ENCODE assay signal across 14 cellular contexts in genomic region chr6:149075616-149076354, GRCh38.
A peak's percentile ranks its signal among the peaks of the same experiment; 100 is the strongest.
DNase-seq lines count a peak whose midpoint lies in the region; ATAC-seq and TF ChIP-seq lines count a peak whose summit lies in the region.
"Had no signal": no experiment of that assay in that cellular context is flagged by ENCODE, and none has a peak within 500 bp of the region (broad histone marks: within the 10 kb centered on the region; RNA-seq: fewer than 3 reads in every experiment).

No MANE protein-coding gene starts in this region.

- POLR2A ChIA-PET in activated naive CD8-positive, alpha-beta T cell treated with anti-CD3 and anti-CD28 coated beads, Interleukin-2, amount 10 ng/mL, durations not matched to agents 7 days and 5 days (lab: Charles Lee) = interaction anchor here (1.0 to 1.1 kb wide), 2 partner anchors 10 to 45 kb away, joined by 3 to 4 read pairs; no protein-coding TSS in a partner anchor

- peaks cover 3% of the 10 kb centered on the region for H3K36me3 Mint-ChIP-seq in activated naive CD8-positive, alpha-beta T cell treated with anti-CD3 and anti-CD28 coated beads, Interleukin-2, amount 10 ng/mL, durations not matched to agents 7 days and 5 days

- peak; percentile 57 to 61 for ATAC-seq in activated CD4-positive, CD25-positive, alpha-beta regulatory T cell treated with anti-CD3 and anti-CD28 coated beads, Interleukin-2, amount 50 U/mL, for 24 hours
- ATAC-seq in activated naive CD8-positive, alpha-beta T cell treated with anti-CD3 and anti-CD28 coated beads, Interleukin-2, amount 10 ng/mL, durations not matched to agents 7 days and 5 days (ENCODE audit: low read depth) = no peak
- ATAC-seq in omental fat pad (ENCODE audit: low FRiP score) = peak; percentile 28
- ATAC-seq in HG03521 (IDR thresholded peaks at IDR 0.05; ENCODE audit: unreplicated experiment) = no peak

- TF ChIP-seq CTCF in omental fat pad (IDR thresholded peaks at IDR 0.05) = no peak

- peaks cover 14% of the 10 kb centered on the region for H3K4me1 Mint-ChIP-seq in activated naive CD8-positive, alpha-beta T cell treated with anti-CD3 and anti-CD28 coated beads, Interleukin-2, amount 10 ng/mL, durations not matched to agents 7 days and 5 days

- no peak for DNase-seq in activated CD4-positive, CD25-positive, alpha-beta regulatory T cell treated with anti-CD3 and anti-CD28 coated beads, Interleukin-2, amount 50 U/mL, for 72 hours
- DNase-seq in HCEC 1CT (peak; percentile 59), omental fat pad (ENCODE audit: low spot score) (no peak), COR-L47 (lab: John Stamatoyannopoulos, UW) (no peak)
- no peak for DNase-seq in activated naive CD8-positive, alpha-beta T cell treated with anti-CD3 and anti-CD28 coated beads, Interleukin-2, amount 10 ng/mL, durations not matched to agents 7 days and 5 days
- DNase-seq in activated effector memory CD4-positive, alpha-beta T cell treated with anti-CD3 and anti-CD28 coated beads, Interleukin-2, amount 50 U/mL, for 16 hours = no peak
- DNase-seq: anterior cingulate cortex; H9; left cardiac atrium; NCI-H1694; occipital lobe; stimulated activated CD4-positive, alpha-beta T cell treated with anti-CD3 and anti-CD28 coated beads, Interleukin-2, amount 100 ng/mL, for 48 hours had no signal

- H3K9me3 Mint-ChIP-seq in activated naive CD8-positive, alpha-beta T cell treated with anti-CD3 and anti-CD28 coated beads, Interleukin-2, amount 10 ng/mL, durations not matched to agents 7 days and 5 days = peaks cover 5% of the 10 kb centered on the region
- H3K9me3 Mint-ChIP-seq: H9 had no signal

- H3K27me3 Mint-ChIP-seq in activated naive CD8-positive, alpha-beta T cell treated with anti-CD3 and anti-CD28 coated beads, Interleukin-2, amount 10 ng/mL, durations not matched to agents 7 days and 5 days = no peaks in the 10 kb centered on the region

- H3K27ac Mint-ChIP-seq in activated naive CD8-positive, alpha-beta T cell treated with anti-CD3 and anti-CD28 coated beads, Interleukin-2, amount 10 ng/mL, durations not matched to agents 7 days and 5 days = peak overlapping the region; percentile 36
- H3K27ac Mint-ChIP-seq: H9 had no signal

- peak overlapping the region; percentile 3 for H3K4me3 Mint-ChIP-seq in activated naive CD8-positive, alpha-beta T cell treated with anti-CD3 and anti-CD28 coated beads, Interleukin-2, amount 10 ng/mL, durations not matched to agents 7 days and 5 days
- H3K4me3 Mint-ChIP-seq: H9 had no signal

Comparison
In these comparisons a context has a peak if more than half of its experiments do, and no peak if none do; other contexts are left out.
1. ATAC-seq: peak in activated CD4-positive, CD25-positive, alpha-beta regulatory T cell treated with anti-CD3 and anti-CD28 coated beads, Interleukin-2, amount 50 U/mL, for 24 hours (2 of 2) and omental fat pad (single experiment); none in activated naive CD8-positive, alpha-beta T cell treated with anti-CD3 and anti-CD28 coated beads, Interleukin-2, amount 10 ng/mL, durations not matched to agents 7 days and 5 days (single experiment) and HG03521 (single experiment).